Comparison of ENCODE assay signal across 19 cellular contexts in genomic region chr11:43541993-43542392, GRCh38.
A peak's percentile ranks its signal among the peaks of the same experiment; 100 is the strongest.
DNase-seq lines count a peak whose midpoint lies in the region; ATAC-seq and TF ChIP-seq lines count a peak whose summit lies in the region.
"Had no signal": no experiment of that assay in that cellular context is flagged by ENCODE, and none has a peak within 500 bp of the region (broad histone marks: within the 10 kb centered on the region; RNA-seq: fewer than 3 reads in every experiment).

No MANE protein-coding gene starts in this region.

- H3K36me3 ChIP-seq in adrenal gland (replicated peaks in 1 of 2) (no peaks in the 10 kb centered on the region), ovary (no peaks in the 10 kb centered on the region)

- no peaks in the 10 kb centered on the region for H3K9me3 Mint-ChIP-seq in natural killer cell treated with Interleukin-12 subunit alpha and Interleukin-12 subunit beta and Interleukin-15 and Interleukin-18, amount 100 ng/mL, for 72 hours

- TF ChIP-seq CTCF in adrenal gland (IDR thresholded peaks at IDR 0.05) (no peak), ovary (IDR thresholded peaks at IDR 0.05) (no peak)

- no peak for TF ChIP-seq EP300 in ovary (IDR thresholded peaks at IDR 0.05)

- no peak overlapping the region for H3K4me3 Mint-ChIP-seq in natural killer cell treated with Interleukin-12 subunit alpha and Interleukin-12 subunit beta and Interleukin-15 and Interleukin-18, amount 100 ng/mL, for 72 hours
- H3K4me3 Mint-ChIP-seq: CD4-positive, alpha-beta T cell; GM23338; HFFc6 had no signal

- intact Hi-C loops in adrenal gland (cut with DNase I): no loop called here
- intact Hi-C loops in ovary (cut with DNase I): loop anchor here in 1 of 4 donors (10.0 kb wide), 1 partner anchor 493 kb away; no protein-coding TSS in a partner anchor

- 74 to 80% (median 77%) methylated on average over 2 of the region's 2 CpGs for WGBS in adrenal gland, 4 donors
- 48 to 65% (median 63%) methylated on average over 2 of the region's 2 CpGs for WGBS in ovary, 3 donors

- H3K4me1 ChIP-seq in adrenal gland (replicated peaks in 1 of 2): no peaks in the 10 kb centered on the region
- H3K4me1 ChIP-seq in ovary (ENCODE audit: insufficient read depth): peaks cover 1% of the 10 kb centered on the region

- H3K9me3 ChIP-seq in adrenal gland (replicated peaks in 1 of 3) (no peaks in the 10 kb centered on the region), ovary (no peaks in the 10 kb centered on the region)

- no peaks in the 10 kb centered on the region for H3K27me3 ChIP-seq in adrenal gland
- H3K27me3 ChIP-seq in ovary: no peaks in the 10 kb centered on the region

- no peak overlapping the region for H3K4me3 ChIP-seq in adrenal gland
- H3K4me3 ChIP-seq in ovary: no peak overlapping the region
- H3K4me3 ChIP-seq: GM23338 had no signal

- peak; percentile 11 for DNase-seq in HCEC 1CT
- DNase-seq in adrenal gland: peak; percentile 65 to 85 (median 78)
- DNase-seq in islet precursor cell: peak; percentile 37
- DNase-seq in ovary: peak; percentile 56 to 77 (median 75)
- no peak for DNase-seq in natural killer cell treated with Interleukin-12 subunit alpha and Interleukin-12 subunit beta and Interleukin-15 and Interleukin-18, amount 100 ng/mL, for 72 hours (ENCODE audit: low spot score)
- no peak for DNase-seq in COLO829 (ENCODE audit: low spot score)
- DNase-seq: ACHN; AML-193; CD4-positive, alpha-beta T cell; DMS153; DMS79; GDM1; HFFc6; KG1 had no signal

- no peaks in the 10 kb centered on the region for H3K36me3 Mint-ChIP-seq in natural killer cell treated with Interleukin-12 subunit alpha and Interleukin-12 subunit beta and Interleukin-15 and Interleukin-18, amount 100 ng/mL, for 72 hours

- no peaks in the 10 kb centered on the region for H3K4me1 Mint-ChIP-seq in natural killer cell treated with Interleukin-12 subunit alpha and Interleukin-12 subunit beta and Interleukin-15 and Interleukin-18, amount 100 ng/mL, for 72 hours (ENCODE audit: low read depth in 2 of 2)

- H3K27ac Mint-ChIP-seq in natural killer cell treated with Interleukin-12 subunit alpha and Interleukin-12 subunit beta and Interleukin-15 and Interleukin-18, amount 100 ng/mL, for 72 hours: no peak overlapping the region
- H3K27ac Mint-ChIP-seq: CD4-positive, alpha-beta T cell; GM23338; HFFc6 had no signal

- H3K27ac ChIP-seq in adrenal gland: peak overlapping the region in 2 of 5 donors; percentile 54 to 60
- H3K27ac ChIP-seq in ovary: peak overlapping the region in 1 of 2 donors; percentile 24
- H3K27ac ChIP-seq: C4-2B had no signal

- ATAC-seq in natural killer cell treated with Interleukin-12 subunit alpha and Interleukin-12 subunit beta and Interleukin-15 and Interleukin-18, amount 100 ng/mL, for 72 hours: no peak
- no peak for ATAC-seq in GM19467 (IDR thresholded peaks at IDR 0.05; ENCODE audit: unreplicated experiment)
- ATAC-seq in GM18511 (IDR thresholded peaks at IDR 0.05; ENCODE audit: unreplicated experiment): no peak
- ATAC-seq: GM23338, HCT116 had no signal

- peaks cover 19 to 34% of the 10 kb centered on the region in 2 donors for H3K27me3 Mint-ChIP-seq in natural killer cell treated with Interleukin-12 subunit alpha and Interleukin-12 subunit beta and Interleukin-15 and Interleukin-18, amount 100 ng/mL, for 72 hours

- TF ChIP-seq POLR2A in adrenal gland (IDR thresholded peaks at IDR 0.05) (no peak), ovary (IDR thresholded peaks at IDR 0.05) (no peak)

Comparison
In these comparisons a context has a peak if more than half of its experiments do, and no peak if none do; other contexts are left out.
1. DNase-seq: peak in HCEC 1CT (single experiment), adrenal gland (7 of 7), islet precursor cell (single experiment) and ovary (5 of 5); none in natural killer cell treated with Interleukin-12 subunit alpha and Interleukin-12 subunit beta and Interleukin-15 and Interleukin-18, amount 100 ng/mL, for 72 hours (single experiment) and COLO829 (single experiment).